1 cellular context compared by ENCODE assay signal in the genomic region with DNA sequence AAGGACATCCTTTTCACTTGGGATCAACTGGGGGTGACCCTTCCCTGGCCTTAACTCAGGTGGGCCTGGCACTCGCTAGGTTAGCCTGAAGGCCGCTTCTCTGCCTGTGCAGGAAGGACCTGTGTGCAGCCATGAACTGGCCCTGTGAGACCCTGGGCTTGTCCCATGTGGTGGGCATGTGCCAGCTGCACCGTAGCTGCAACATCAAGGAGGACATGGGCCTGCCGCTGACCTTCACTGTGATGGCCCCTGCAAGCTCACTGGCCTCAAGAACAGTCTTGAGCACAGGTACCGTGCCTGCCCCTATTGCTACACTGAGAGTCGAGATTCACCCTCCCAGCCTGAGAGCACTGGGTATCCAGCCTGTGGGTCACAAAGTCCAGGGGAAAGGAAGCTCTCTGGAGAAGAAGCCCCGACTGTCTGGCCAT.
TF ChIP-seq lines count a peak whose summit lies in the region.

No MANE protein-coding gene starts in this region.

TF ChIP-seq in HepG2, 621 proteins besides CTCF, POLR2A, EP300 and RAD21:
- TF ChIP-seq ZBTB8A (CRISPR knock-in tag; IDR thresholded peaks at IDR 0.05; ENCODE audit: borderline replicate concordance, low read depth), result no peak
- TF ChIP-seq, protein P1, sequence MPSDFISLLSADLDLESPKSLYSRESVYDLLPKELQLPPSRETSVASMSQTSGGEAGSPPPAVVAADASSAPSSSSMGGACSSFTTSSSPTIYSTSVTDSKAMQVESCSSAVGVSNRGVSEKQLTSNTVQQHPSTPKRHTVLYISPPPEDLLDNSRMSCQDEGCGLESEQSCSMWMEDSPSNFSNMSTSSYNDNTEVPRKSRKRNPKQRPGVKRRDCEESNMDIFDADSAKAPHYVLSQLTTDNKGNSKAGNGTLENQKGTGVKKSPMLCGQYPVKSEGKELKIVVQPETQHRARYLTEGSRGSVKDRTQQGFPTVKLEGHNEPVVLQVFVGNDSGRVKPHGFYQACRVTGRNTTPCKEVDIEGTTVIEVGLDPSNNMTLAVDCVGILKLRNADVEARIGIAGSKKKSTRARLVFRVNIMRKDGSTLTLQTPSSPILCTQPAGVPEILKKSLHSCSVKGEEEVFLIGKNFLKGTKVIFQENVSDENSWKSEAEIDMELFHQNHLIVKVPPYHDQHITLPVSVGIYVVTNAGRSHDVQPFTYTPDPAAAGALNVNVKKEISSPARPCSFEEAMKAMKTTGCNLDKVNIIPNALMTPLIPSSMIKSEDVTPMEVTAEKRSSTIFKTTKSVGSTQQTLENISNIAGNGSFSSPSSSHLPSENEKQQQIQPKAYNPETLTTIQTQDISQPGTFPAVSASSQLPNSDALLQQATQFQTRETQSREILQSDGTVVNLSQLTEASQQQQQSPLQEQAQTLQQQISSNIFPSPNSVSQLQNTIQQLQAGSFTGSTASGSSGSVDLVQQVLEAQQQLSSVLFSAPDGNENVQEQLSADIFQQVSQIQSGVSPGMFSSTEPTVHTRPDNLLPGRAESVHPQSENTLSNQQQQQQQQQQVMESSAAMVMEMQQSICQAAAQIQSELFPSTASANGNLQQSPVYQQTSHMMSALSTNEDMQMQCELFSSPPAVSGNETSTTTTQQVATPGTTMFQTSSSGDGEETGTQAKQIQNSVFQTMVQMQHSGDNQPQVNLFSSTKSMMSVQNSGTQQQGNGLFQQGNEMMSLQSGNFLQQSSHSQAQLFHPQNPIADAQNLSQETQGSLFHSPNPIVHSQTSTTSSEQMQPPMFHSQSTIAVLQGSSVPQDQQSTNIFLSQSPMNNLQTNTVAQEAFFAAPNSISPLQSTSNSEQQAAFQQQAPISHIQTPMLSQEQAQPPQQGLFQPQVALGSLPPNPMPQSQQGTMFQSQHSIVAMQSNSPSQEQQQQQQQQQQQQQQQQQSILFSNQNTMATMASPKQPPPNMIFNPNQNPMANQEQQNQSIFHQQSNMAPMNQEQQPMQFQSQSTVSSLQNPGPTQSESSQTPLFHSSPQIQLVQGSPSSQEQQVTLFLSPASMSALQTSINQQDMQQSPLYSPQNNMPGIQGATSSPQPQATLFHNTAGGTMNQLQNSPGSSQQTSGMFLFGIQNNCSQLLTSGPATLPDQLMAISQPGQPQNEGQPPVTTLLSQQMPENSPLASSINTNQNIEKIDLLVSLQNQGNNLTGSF (CRISPR knock-in tag; IDR thresholded peaks at IDR 0.05), result no peak
- TF ChIP-seq ZNF839 (CRISPR knock-in tag; IDR thresholded peaks at IDR 0.05; ENCODE audit: borderline replicate concordance), result no peak
- no peak for TF ChIP-seq SALL2 (CRISPR knock-in tag; IDR thresholded peaks at IDR 0.05)
- no peak for TF ChIP-seq HDAC6 (IDR thresholded peaks at IDR 0.05; ENCODE audit: low read depth, low read length)
- TF ChIP-seq KAT8 (CRISPR knock-in tag; IDR thresholded peaks at IDR 0.05), result no peak
- no peak for TF ChIP-seq PHB2 (IDR thresholded peaks at IDR 0.05; ENCODE audit: partially characterized antibody)
- TF ChIP-seq, protein P2, sequence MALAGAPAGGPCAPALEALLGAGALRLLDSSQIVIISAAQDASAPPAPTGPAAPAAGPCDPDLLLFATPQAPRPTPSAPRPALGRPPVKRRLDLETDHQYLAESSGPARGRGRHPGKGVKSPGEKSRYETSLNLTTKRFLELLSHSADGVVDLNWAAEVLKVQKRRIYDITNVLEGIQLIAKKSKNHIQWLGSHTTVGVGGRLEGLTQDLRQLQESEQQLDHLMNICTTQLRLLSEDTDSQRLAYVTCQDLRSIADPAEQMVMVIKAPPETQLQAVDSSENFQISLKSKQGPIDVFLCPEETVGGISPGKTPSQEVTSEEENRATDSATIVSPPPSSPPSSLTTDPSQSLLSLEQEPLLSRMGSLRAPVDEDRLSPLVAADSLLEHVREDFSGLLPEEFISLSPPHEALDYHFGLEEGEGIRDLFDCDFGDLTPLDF (CRISPR knock-in tag; IDR thresholded peaks at IDR 0.05), result no peak
